Comparison of ENCODE assay signal across 17 cellular contexts in genomic region chr9:37909326-37909725, GRCh38.
"Had no signal": no experiment of that assay in that cellular context is flagged by ENCODE, and none has a peak within 500 bp of the region (broad histone marks: within the 10 kb centered on the region; RNA-seq: fewer than 3 reads in every experiment).

No MANE protein-coding gene starts in this region.

- H3K36me3 Mint-ChIP-seq: activated naive CD8-positive, alpha-beta T cell; natural killer cell had no signal

- H3K27me3 Mint-ChIP-seq: stimulated activated naive CD8-positive, alpha-beta T cell treated with anti-CD3 and anti-CD28 coated beads, Interleukin-15, amount 100 ng/mL, for 72 hours had no signal

- H3K27me3 ChIP-seq: brain microvascular endothelial cell, esophagus muscularis mucosa had no signal

- H3K9me3 ChIP-seq: esophagus muscularis mucosa, prostate gland had no signal

- H3K4me3 ChIP-seq: esophagus muscularis mucosa, prostate gland had no signal

- H3K36me3 ChIP-seq: esophagus muscularis mucosa, prostate gland had no signal

- DNase-seq: activated CD4-positive, alpha-beta T cell treated with anti-CD3 and anti-CD28 coated beads, Interleukin-2, amount 10 ng/mL, durations not matched to agents 7 days and 5 days; activated CD4-positive, CD25-positive, alpha-beta regulatory T cell; activated gamma-delta T cell; activated T-cell treated with anti-CD3 and anti-CD28 coated beads, Interleukin-2, amount 50 U/mL, for 1 hour; cerebellar nuclear complex; dermis blood vessel endothelial cell; natural killer cell; nucleus accumbens; stimulated activated CD4-positive, alpha-beta T cell treated with anti-CD3 and anti-CD28 coated beads, Interleukin-12 subunit alpha, Interleukin-12 subunit beta, amount 100 ng/mL, for 4 hours; stimulated activated CD4-positive, alpha-beta T cell treated with anti-CD3 and anti-CD28 coated beads, Interleukin-2, amount 100 ng/mL, for 48 hours; stimulated activated naive CD8-positive, alpha-beta T cell treated with anti-CD3 and anti-CD28 coated beads, Interleukin-15, amount 100 ng/mL, for 72 hours; T-helper 2 cell had no signal

- H3K27ac Mint-ChIP-seq: activated CD4-positive, alpha-beta T cell treated with anti-CD3 and anti-CD28 coated beads, Interleukin-2, amount 10 ng/mL, durations not matched to agents 7 days and 5 days; activated naive CD8-positive, alpha-beta T cell; natural killer cell; stimulated activated naive CD8-positive, alpha-beta T cell treated with anti-CD3 and anti-CD28 coated beads, Interleukin-15, amount 100 ng/mL, for 72 hours had no signal

- H3K9me3 Mint-ChIP-seq: activated CD4-positive, alpha-beta T cell treated with anti-CD3 and anti-CD28 coated beads, Interleukin-2, amount 10 ng/mL, durations not matched to agents 7 days and 5 days; natural killer cell; stimulated activated naive CD8-positive, alpha-beta T cell treated with anti-CD3 and anti-CD28 coated beads, Interleukin-15, amount 100 ng/mL, for 72 hours had no signal

- H3K4me1 ChIP-seq: prostate gland had no signal

- H3K27ac ChIP-seq: brain microvascular endothelial cell, esophagus muscularis mucosa, prostate gland had no signal

- H3K4me3 Mint-ChIP-seq: activated CD4-positive, alpha-beta T cell treated with anti-CD3 and anti-CD28 coated beads, Interleukin-2, amount 10 ng/mL, durations not matched to agents 7 days and 5 days; activated naive CD8-positive, alpha-beta T cell; natural killer cell; stimulated activated naive CD8-positive, alpha-beta T cell treated with anti-CD3 and anti-CD28 coated beads, Interleukin-15, amount 100 ng/mL, for 72 hours had no signal

- ATAC-seq: sciatic nerve; stimulated activated naive CD8-positive, alpha-beta T cell treated with anti-CD3 and anti-CD28 coated beads, Interleukin-15, amount 100 ng/mL, for 72 hours had no signal
